In the genomic region with DNA sequence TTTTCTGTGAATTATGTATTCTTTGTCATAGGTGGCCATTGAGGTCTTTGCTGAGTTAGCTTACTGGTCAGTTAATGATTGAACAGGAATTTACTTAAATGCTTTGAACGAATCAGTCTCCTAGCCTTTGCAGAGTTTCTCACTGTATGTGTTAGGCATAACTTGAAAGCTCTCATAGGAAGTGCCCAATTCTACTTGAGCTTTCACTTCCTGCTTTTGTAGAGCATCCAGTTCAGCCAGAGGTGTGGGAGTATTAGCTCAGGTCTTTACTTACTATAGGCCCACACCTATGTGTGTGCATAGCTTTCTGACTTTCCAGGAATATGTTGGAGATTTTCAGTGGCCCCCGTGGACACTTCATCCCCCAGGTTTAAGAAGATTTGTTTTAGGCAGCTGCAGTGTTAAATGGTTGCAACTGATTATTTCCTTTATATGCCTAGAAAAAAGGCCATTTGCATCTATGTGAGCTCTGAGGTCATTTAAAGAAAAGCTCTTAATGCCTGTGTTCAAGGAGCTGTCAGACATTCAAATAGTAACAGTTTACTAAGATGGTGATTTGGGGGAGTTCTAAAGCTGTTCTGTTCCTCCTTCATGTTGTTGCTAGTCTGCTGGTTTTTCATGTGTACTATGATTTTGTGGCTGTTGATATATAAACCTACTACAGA, we compare ENCODE assay signal across 8 cellular contexts.
DNase-seq lines count a peak whose midpoint lies in the region; ATAC-seq and TF ChIP-seq lines count a peak whose summit lies in the region.

No MANE protein-coding gene starts in this region.

- no peaks in the 10 kb centered on the region for H3K27me3 ChIP-seq in hepatocyte

- WGBS in hepatocyte (ENCODE audit: low lambda C conversion rate, missing lambda C conversion rate) = 62% methylated on average over 2 of the region's 2 CpGs

- no peaks in the 10 kb centered on the region for H3K9me2 ChIP-seq in hepatocyte (replicated peaks; ENCODE audit: insufficient read depth)

- ATAC-seq in GM19351 (IDR thresholded peaks at IDR 0.05; ENCODE audit: unreplicated experiment) (peak; percentile 99), HG03108 (IDR thresholded peaks at IDR 0.05; ENCODE audit: unreplicated experiment) (peak; percentile 100), WTC11 (peak; percentile 51)

- POLR2A ChIA-PET in WTC11 (lab: Charles Lee) = no interaction called here

- peaks cover 8% of the 10 kb centered on the region for H3K9me3 ChIP-seq in hepatocyte (ENCODE audit: low read depth)

- DNase-seq in Ammon's horn (ENCODE audit: low spot score) (peak; percentile 17), WTC11 (ENCODE audit: low spot score) (no peak), NCI-H2081 (lab: John Stamatoyannopoulos, UW) (no peak), hepatocyte (ENCODE audit: low spot score) (no peak), occipital lobe (lab: John Stamatoyannopoulos, UW) (no peak), NCI-H748 treated with DMSO at 0.1 percent for 48 hours (lab: John Stamatoyannopoulos, UW) (no peak)

- H3K4me3 Mint-ChIP-seq in WTC11 = no peak overlapping the region

- no peaks in the 10 kb centered on the region for H3K36me3 ChIP-seq in hepatocyte (replicated peaks; ENCODE audit: insufficient read depth, low read depth)

- H3K4me1 ChIP-seq in hepatocyte (ENCODE audit: insufficient read depth) = no peaks in the 10 kb centered on the region

- H3K4me2 ChIP-seq in hepatocyte = no peak overlapping the region

- H4K20me1 ChIP-seq in hepatocyte (ENCODE audit: insufficient read depth, poor library complexity, severe bottlenecking) = no peaks in the 10 kb centered on the region

- H3K27ac Mint-ChIP-seq in WTC11 = peak overlapping the region; percentile 67; the same call in 1 of the 2 replicates

- H3K9me3 Mint-ChIP-seq in WTC11 = no peaks in the 10 kb centered on the region

- no peaks in the 10 kb centered on the region for H3K36me3 Mint-ChIP-seq in WTC11

- H3K79me2 ChIP-seq in hepatocyte = no peaks in the 10 kb centered on the region

- no peak overlapping the region for H2AFZ ChIP-seq in hepatocyte

- no peaks in the 10 kb centered on the region for H3K27me3 Mint-ChIP-seq in WTC11 (ENCODE audit: low read depth)

- TF ChIP-seq CTCF in WTC11 (IDR thresholded peaks at IDR 0.05) (no peak), hepatocyte (IDR thresholded peaks at IDR 0.05; ENCODE audit: poor library complexity) (no peak)

- peaks cover 14% of the 10 kb centered on the region for H3K4me1 Mint-ChIP-seq in WTC11

- no peak overlapping the region for H3K4me3 ChIP-seq in hepatocyte

- CTCF ChIA-PET in WTC11 (lab: Charles Lee) = interaction anchor here (0.5 to 1.1 kb wide), 3 partner anchors 79 to 482 kb away, joined by 3 read pairs; no protein-coding TSS in a partner anchor

- no peak overlapping the region for H3K27ac ChIP-seq in hepatocyte

TF ChIP-seq in WTC11, 78 proteins besides CTCF, POLR2A, EP300 and RAD21:
- no peak for TF ChIP-seq ZNF263 (CRISPR knock-in tag; IDR thresholded peaks at IDR 0.05; ENCODE audit: low read depth)
- no peak for TF ChIP-seq SMAD3 (CRISPR knock-in tag; IDR thresholded peaks at IDR 0.05; ENCODE audit: borderline replicate concordance)
- 0 out of 2 replicates have a peak, but pooled peaks have one; percentile 42 for TF ChIP-seq GABPB1 (CRISPR knock-in tag; IDR thresholded peaks at IDR 0.05)
- no peak for TF ChIP-seq CREM (CRISPR knock-in tag; IDR thresholded peaks at IDR 0.05)
- TF ChIP-seq FOXP1 (CRISPR knock-in tag; IDR thresholded peaks at IDR 0.05; ENCODE audit: borderline replicate concordance) = no peak
- TF ChIP-seq SMAD4 (CRISPR knock-in tag; IDR thresholded peaks at IDR 0.05) = no peak
